ENCODE assay signal across 7 cellular contexts in genomic region chrX:46545111-46546005, GRCh38. TPM values are rescaled to one million over a fixed set of nuclear protein-coding genes. Genes with fewer than 3 reads are reported as not detected.
A peak's percentile ranks its signal among the peaks of the same experiment; 100 is the strongest.
DNase-seq lines count a peak whose midpoint lies in the region; ATAC-seq, FAIRE-seq and TF ChIP-seq lines count a peak whose summit lies in the region.

Gene ZNF674 (minus strand): TSS chrX:46545421. CDS start chrX:46542087, 3,334 bp downstream.

- ATAC-seq in GM18499 (IDR thresholded peaks at IDR 0.05; ENCODE audit: insufficient read depth, unreplicated experiment) (peak; percentile 54), HG02938 (IDR thresholded peaks at IDR 0.05; ENCODE audit: unreplicated experiment) (peak; percentile 82)

- H3K4me1 Mint-ChIP-seq in astrocyte (ENCODE audit: low read depth, unreplicated experiment), result peaks cover 16% of the 10 kb centered on the region

- peak within 1 kb of the TSS; percentile 93 for H3K4me3 Mint-ChIP-seq in astrocyte (ENCODE audit: unreplicated experiment)

- no peaks in the 10 kb centered on the region for H3K27me3 Mint-ChIP-seq in astrocyte (ENCODE audit: low read depth, unreplicated experiment)

- peak within 1 kb of the TSS; percentile 96 for H3K27ac ChIP-seq in astrocyte (ENCODE audit: low read depth, low read length)

- H3K9me3 ChIP-seq in astrocyte (ENCODE audit: insufficient read depth, low read depth, low read length), result no peaks in the 10 kb centered on the region

- peak within 1 kb of the TSS; percentile 99 for H3K9ac ChIP-seq in astrocyte (ENCODE audit: low read length)

- H3K36me3 Mint-ChIP-seq in astrocyte (ENCODE audit: low read depth, unreplicated experiment), result peaks cover 5% of the 10 kb centered on the region

- peaks cover 5% of the 10 kb centered on the region for H3K36me3 ChIP-seq in astrocyte (ENCODE audit: insufficient read depth, low read length)

- no peaks in the 10 kb centered on the region for H3K27me3 ChIP-seq in astrocyte (ENCODE audit: insufficient read depth, low read length)

- peak within 1 kb of the TSS; percentile 96 for H3K4me2 ChIP-seq in astrocyte (ENCODE audit: low read length)

- TF ChIP-seq CTCF in astrocyte (IDR thresholded peaks at IDR 0.05; ENCODE audit: insufficient read depth, low read depth, low read length), result no peak

- DNase-seq in NCI-H1694 (lab: John Stamatoyannopoulos, UW), result peak; percentile 91
- DNase-seq in T-helper 2 cell, result peak; percentile 85 to 95 (median 91)
- DNase-seq in astrocyte (ENCODE audit: low read depth), result peak; percentile 77
- peak; percentile 64 to 83 for DNase-seq in hippocampal formation (lab: John Stamatoyannopoulos, UW)
- DNase-seq in retina, result peak; percentile 90

- peak within 1 kb of the TSS; percentile 98 for H3K27ac Mint-ChIP-seq in astrocyte (ENCODE audit: unreplicated experiment)

- H3K4me3 ChIP-seq in astrocyte (ENCODE audit: insufficient read depth, low read depth, low read length), result peak within 1 kb of the TSS; percentile 86

- H3K9me3 Mint-ChIP-seq in astrocyte (ENCODE audit: unreplicated experiment), result no peaks in the 10 kb centered on the region

- no peaks in the 10 kb centered on the region for H4K20me1 ChIP-seq in astrocyte (ENCODE audit: insufficient read depth, low read length)

- peak within 1 kb of the TSS; percentile 45 for H2AFZ ChIP-seq in astrocyte (ENCODE audit: low read depth, low read length)

- no peak for FAIRE-seq in astrocyte (lab: Jason Lieb, UNC)

- peaks cover 53% of the 10 kb centered on the region for H3K79me2 ChIP-seq in astrocyte (ENCODE audit: insufficient read depth, low read length)

- H3K4me1 ChIP-seq in astrocyte (ENCODE audit: insufficient read depth, low read length), result peaks cover 12% of the 10 kb centered on the region

RNA-seq across cellular contexts. Expression of gene ZNF674, which starts in this region (rescaled TPM):
- 4.6 and 5.5 TPM in 2 replicates for total RNA-seq in astrocyte

Comparison
In these comparisons a context has a peak if more than half of its experiments do, and no peak if none do; other contexts are left out.
1. Peak in every context shown above with its lines: DNase-seq, ATAC-seq, H3K4me3 ChIP-seq and H3K27ac ChIP-seq.